In genomic region chr3:191641789-191642188, GRCh38 we compare ENCODE assay signal across 23 cellular contexts.
"Had no signal": no experiment of that assay in that cellular context is flagged by ENCODE, and none has a peak within 500 bp of the region (broad histone marks: within the 10 kb centered on the region; RNA-seq: fewer than 3 reads in every experiment).

No MANE protein-coding gene starts in this region.

- H3K9ac ChIP-seq: KMS-11 had no signal

- H3K4me3 Mint-ChIP-seq: activated CD8-positive, alpha-beta memory T cell treated with anti-CD3 and anti-CD28 coated beads, Interleukin-2, amount 10 ng/mL, durations not matched to agents 7 days and 5 days; activated naive CD4-positive, alpha-beta T cell treated with anti-CD3 and anti-CD28 coated beads, Interleukin-2, amount 50 U/mL, for 24 hours; activated T-cell treated with anti-CD3 and anti-CD28 coated beads, Interleukin-2, amount 50 U/mL, for 24 hours; activated T-helper 1 cell treated with anti-CD3 and anti-CD28 coated beads, Interleukin-12 subunit alpha, Interleukin-12 subunit beta, Interleukin-2, Interleukin-4 antibody, amounts not matched to agents 30 ng/mL and 10 ng/mL and 1 ng/mL, durations not matched to agents 14 hours and 24 hours and 36 hours had no signal

- H3K27ac Mint-ChIP-seq: activated CD8-positive, alpha-beta memory T cell treated with anti-CD3 and anti-CD28 coated beads, Interleukin-2, amount 10 ng/mL, durations not matched to agents 7 days and 5 days; activated naive CD4-positive, alpha-beta T cell treated with anti-CD3 and anti-CD28 coated beads, Interleukin-2, amount 50 U/mL, for 24 hours; activated T-cell treated with anti-CD3 and anti-CD28 coated beads, Interleukin-2, amount 50 U/mL, for 24 hours; activated T-helper 1 cell treated with anti-CD3 and anti-CD28 coated beads, Interleukin-12 subunit alpha, Interleukin-12 subunit beta, Interleukin-2, Interleukin-4 antibody, amounts not matched to agents 30 ng/mL and 10 ng/mL and 1 ng/mL, durations not matched to agents 14 hours and 24 hours and 36 hours had no signal

- ATAC-seq: activated CD4-positive, CD25-positive, alpha-beta regulatory T cell treated with anti-CD3 and anti-CD28 coated beads, Interleukin-2, amount 50 U/mL, for 24 hours; activated CD8-positive, alpha-beta memory T cell treated with anti-CD3 and anti-CD28 coated beads, Interleukin-2, amount 10 ng/mL, durations not matched to agents 7 days and 5 days had no signal

- H3K4me1 Mint-ChIP-seq: activated CD8-positive, alpha-beta memory T cell treated with anti-CD3 and anti-CD28 coated beads, Interleukin-2, amount 10 ng/mL, durations not matched to agents 7 days and 5 days; activated naive CD4-positive, alpha-beta T cell treated with anti-CD3 and anti-CD28 coated beads, Interleukin-2, amount 50 U/mL, for 24 hours had no signal

- H3K36me3 Mint-ChIP-seq: activated CD8-positive, alpha-beta memory T cell treated with anti-CD3 and anti-CD28 coated beads, Interleukin-2, amount 10 ng/mL, durations not matched to agents 7 days and 5 days; activated naive CD4-positive, alpha-beta T cell treated with anti-CD3 and anti-CD28 coated beads, Interleukin-2, amount 50 U/mL, for 24 hours had no signal

- H3K4me3 ChIP-seq: cardiac muscle cell had no signal

- DNase-seq: activated CD4-positive, alpha-beta T cell treated with anti-CD3 and anti-CD28 coated beads for 4 hours; activated CD8-positive, alpha-beta memory T cell treated with anti-CD3 and anti-CD28 coated beads, Interleukin-2, amount 10 ng/mL, durations not matched to agents 7 days and 5 days; activated effector memory CD4-positive, alpha-beta T cell treated with Interleukin-2 at 50 U/mL for 16 hours; activated naive CD4-positive, alpha-beta T cell; activated T-cell treated with anti-CD3 and anti-CD28 coated beads, Interleukin-2, amount 50 U/mL, for 24 hours; amniotic stem cell; brain microvascular endothelial cell; NCI-H1092; NCI-H1417; NCI-H1930; NCI-H2171 treated with DMSO at 0.1 percent for 48 hours; NCI-H226; NCI-H526 treated with DMSO at 0.1 percent for 48 hours; NCI-H82; SIG-M5; T-helper 1 cell; WERI-Rb-1 had no signal

- H3K27ac ChIP-seq: brain microvascular endothelial cell, cardiac muscle cell, KMS-11, WERI-Rb-1 had no signal

- FAIRE-seq: astrocyte had no signal

- H3K36me3 ChIP-seq: brain microvascular endothelial cell, cardiac muscle cell, WERI-Rb-1 had no signal

- H3K4me2 ChIP-seq: KMS-11 had no signal

- H3K27me3 Mint-ChIP-seq: activated CD8-positive, alpha-beta memory T cell treated with anti-CD3 and anti-CD28 coated beads, Interleukin-2, amount 10 ng/mL, durations not matched to agents 7 days and 5 days; activated naive CD4-positive, alpha-beta T cell treated with anti-CD3 and anti-CD28 coated beads, Interleukin-2, amount 50 U/mL, for 24 hours; activated T-cell treated with anti-CD3 and anti-CD28 coated beads, Interleukin-2, amount 50 U/mL, for 24 hours had no signal

- H3K27me3 ChIP-seq: brain microvascular endothelial cell, cardiac muscle cell had no signal
